12 cellular contexts compared by ENCODE assay signal in genomic region chr7:55055479-55055878, GRCh38. TPM values are rescaled to one million over a fixed set of nuclear protein-coding genes. Genes with fewer than 3 reads are reported as not detected.
A peak's percentile ranks its signal among the peaks of the same experiment; 100 is the strongest.
DNase-seq lines count a peak whose midpoint lies in the region; ATAC-seq and TF ChIP-seq lines count a peak whose summit lies in the region.
"Had no signal": no experiment of that assay in that cellular context is flagged by ENCODE, and none has a peak within 500 bp of the region (broad histone marks: within the 10 kb centered on the region; RNA-seq: fewer than 3 reads in every experiment).

No MANE protein-coding gene starts in this region.

- peaks cover 6% of the 10 kb centered on the region for H3K36me3 Mint-ChIP-seq in endothelial cell (ENCODE audit: low read depth, unreplicated experiment)
- no peaks in the 10 kb centered on the region for H3K36me3 Mint-ChIP-seq in nephron (ENCODE audit: low read depth)
- H3K36me3 Mint-ChIP-seq: brain had no signal

- DNase-seq in AG20443 (ENCODE audit: low spot score), result peak; percentile 34
- peak; percentile 89 for DNase-seq in MV-4-11 (lab: John Stamatoyannopoulos, UW)
- no peak for DNase-seq in endothelial cell (ENCODE audit: low spot score)
- no peak for DNase-seq in RPMI8226
- no peak for DNase-seq in NCI-H2029 (lab: John Stamatoyannopoulos, UW)
- DNase-seq in NCI-H1436 (lab: John Stamatoyannopoulos, UW), result no peak
- DNase-seq: activated effector memory CD4-positive, alpha-beta T cell treated with Interleukin-2 at 50 U/mL for 16 hours; DMS79; NCI-H524 treated with DMSO at 0.1 percent for 48 hours had no signal

- H3K27me3 Mint-ChIP-seq in endothelial cell (ENCODE audit: unreplicated experiment), result peaks cover 2% of the 10 kb centered on the region
- peaks cover 18% of the 10 kb centered on the region for H3K27me3 Mint-ChIP-seq in nephron (ENCODE audit: low read depth)
- H3K27me3 Mint-ChIP-seq: brain had no signal

- no peak for ATAC-seq in HG03469 (IDR thresholded peaks at IDR 0.05; ENCODE audit: unreplicated experiment)

- H3K27ac Mint-ChIP-seq in endothelial cell (ENCODE audit: unreplicated experiment) (no peak overlapping the region), nephron (peak overlapping the region in 2 of 3 experiments; percentile 8 to 47)

- peak overlapping the region; percentile 6 for H3K4me3 Mint-ChIP-seq in endothelial cell (ENCODE audit: unreplicated experiment)
- H3K4me3 Mint-ChIP-seq in nephron, result no peak overlapping the region
- H3K4me3 Mint-ChIP-seq: brain had no signal

- TF ChIP-seq CTCF in endothelial cell (IDR thresholded peaks at IDR 0.05; ENCODE audit: unreplicated experiment) (no peak), nephron (IDR thresholded peaks at IDR 0.05; ENCODE audit: unreplicated experiment in 3 of 3) (no peak)

- H3K9me3 Mint-ChIP-seq in endothelial cell (ENCODE audit: unreplicated experiment) (no peaks in the 10 kb centered on the region), nephron (no peaks in the 10 kb centered on the region)

- H3K4me1 Mint-ChIP-seq in endothelial cell (ENCODE audit: unreplicated experiment) (no peaks in the 10 kb centered on the region), nephron (peaks cover 36% of the 10 kb centered on the region)

RNA-seq across cellular contexts. Expression of gene EGFR, which starts 36.7 kb away (rescaled TPM):
- 5.0 TPM for total RNA-seq in endothelial cell (ENCODE audit: unreplicated experiment)

Comparison
In these comparisons a context has a peak if more than half of its experiments do, and no peak if none do; other contexts are left out.
1. DNase-seq: peak in AG20443 (single experiment) and MV-4-11 (single experiment); none in endothelial cell (single experiment), RPMI8226 (single experiment), NCI-H2029 (single experiment) and NCI-H1436 (single experiment).